1 cellular context compared by ENCODE assay signal in the genomic region with DNA sequence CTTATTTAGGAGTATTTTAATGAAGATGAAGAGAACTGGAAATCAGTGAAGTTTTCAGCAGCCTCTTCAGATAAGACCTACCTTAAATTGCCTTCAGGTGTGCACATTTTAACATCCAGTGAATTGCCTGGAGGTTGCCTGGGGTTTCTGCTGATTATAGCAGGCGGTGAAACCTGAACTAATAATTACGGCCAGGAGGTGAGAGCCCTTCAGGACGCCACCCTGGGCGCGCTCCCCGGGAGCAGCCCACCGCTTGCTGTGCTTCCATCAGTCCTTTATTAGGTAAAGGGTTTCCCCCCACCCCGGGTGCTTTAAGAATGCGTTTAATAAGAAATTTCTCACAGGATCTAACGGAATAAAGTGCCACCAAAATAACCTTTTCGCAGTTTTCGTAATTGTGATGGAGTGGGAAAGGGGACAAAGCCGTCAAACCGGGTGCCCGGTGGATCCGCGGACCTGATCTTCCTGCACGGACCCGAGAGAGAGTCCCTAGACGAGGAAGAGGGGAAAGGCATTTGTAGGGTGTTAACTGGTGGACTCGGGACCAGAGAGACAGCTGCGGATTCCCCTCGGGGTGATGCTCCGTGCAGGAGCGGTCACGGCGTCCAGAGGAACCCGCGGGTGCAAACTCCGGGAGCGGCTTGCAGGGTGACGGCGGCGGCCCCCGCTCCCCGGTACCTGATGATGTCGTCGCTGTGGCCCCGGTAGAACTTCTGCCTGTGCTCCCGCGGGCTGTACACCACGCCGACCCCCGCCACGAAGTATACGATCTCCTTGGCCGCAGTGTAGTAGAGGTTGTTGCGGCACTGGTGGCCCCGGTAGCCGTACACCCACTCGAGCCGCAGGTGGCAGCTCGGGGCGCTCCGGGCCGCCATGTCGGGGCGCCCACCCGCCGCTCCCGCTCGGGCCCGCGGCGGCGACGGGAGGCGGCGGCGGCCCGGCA.
TF ChIP-seq lines count a peak whose summit lies in the region.

No MANE protein-coding gene starts in this region.

TF ChIP-seq in H1, 55 proteins besides CTCF, POLR2A, EP300 and RAD21:
- TF ChIP-seq NRF1 (IDR thresholded peaks at IDR 0.05; ENCODE audit: low read depth, low read length) (no peak), GABPA (IDR thresholded peaks at IDR 0.05; ENCODE audit: borderline replicate concordance, insufficient read depth, low read length) (no peak), CBX5 (IDR thresholded peaks at IDR 0.05; ENCODE audit: low read depth, low read length) (no peak), RNF2 (IDR thresholded peaks at IDR 0.05; ENCODE audit: borderline replicate concordance, low read depth, low read length, missing control alignments, poor library complexity, severe bottlenecking) (peak; percentile 49), SP1 (IDR thresholded peaks at IDR 0.05; ENCODE audit: low read depth, low read length) (no peak), SIX5 (IDR thresholded peaks at IDR 0.05; ENCODE audit: low read depth, low read length) (no peak), CHD1 (IDR thresholded peaks at IDR 0.05; ENCODE audit: low read depth, low read length) (no peak), EZH2 (IDR thresholded peaks at IDR 0.05; ENCODE audit: low read depth, low read length, severe bottlenecking) (peak; percentile 82), RXRA (IDR thresholded peaks at IDR 0.05; ENCODE audit: insufficient read depth, low read depth, low read length) (no peak), KDM4A (IDR thresholded peaks at IDR 0.05; ENCODE audit: low read depth, low read length, severe bottlenecking) (peak; percentile 89), CREB1 (IDR thresholded peaks at IDR 0.05) (no peak), SP4 (IDR thresholded peaks at IDR 0.05; ENCODE audit: low read length) (no peak), CEBPB (IDR thresholded peaks at IDR 0.05; ENCODE audit: low read depth, low read length) (no peak), CBX8 (IDR thresholded peaks at IDR 0.05; ENCODE audit: borderline replicate concordance, low read depth, low read length) (no peak), SUZ12 (IDR thresholded peaks at IDR 0.05; ENCODE audit: low read length) (peak; percentile 71; the same call in 1 of the 2 replicates), PHF8 (conservative IDR thresholded peaks at IDR 0.05; ENCODE audit: low read depth, low read length) (0 out of 2 replicates have a peak, but pooled peaks have one; percentile 1)
- TF ChIP-seq, protein P1, sequence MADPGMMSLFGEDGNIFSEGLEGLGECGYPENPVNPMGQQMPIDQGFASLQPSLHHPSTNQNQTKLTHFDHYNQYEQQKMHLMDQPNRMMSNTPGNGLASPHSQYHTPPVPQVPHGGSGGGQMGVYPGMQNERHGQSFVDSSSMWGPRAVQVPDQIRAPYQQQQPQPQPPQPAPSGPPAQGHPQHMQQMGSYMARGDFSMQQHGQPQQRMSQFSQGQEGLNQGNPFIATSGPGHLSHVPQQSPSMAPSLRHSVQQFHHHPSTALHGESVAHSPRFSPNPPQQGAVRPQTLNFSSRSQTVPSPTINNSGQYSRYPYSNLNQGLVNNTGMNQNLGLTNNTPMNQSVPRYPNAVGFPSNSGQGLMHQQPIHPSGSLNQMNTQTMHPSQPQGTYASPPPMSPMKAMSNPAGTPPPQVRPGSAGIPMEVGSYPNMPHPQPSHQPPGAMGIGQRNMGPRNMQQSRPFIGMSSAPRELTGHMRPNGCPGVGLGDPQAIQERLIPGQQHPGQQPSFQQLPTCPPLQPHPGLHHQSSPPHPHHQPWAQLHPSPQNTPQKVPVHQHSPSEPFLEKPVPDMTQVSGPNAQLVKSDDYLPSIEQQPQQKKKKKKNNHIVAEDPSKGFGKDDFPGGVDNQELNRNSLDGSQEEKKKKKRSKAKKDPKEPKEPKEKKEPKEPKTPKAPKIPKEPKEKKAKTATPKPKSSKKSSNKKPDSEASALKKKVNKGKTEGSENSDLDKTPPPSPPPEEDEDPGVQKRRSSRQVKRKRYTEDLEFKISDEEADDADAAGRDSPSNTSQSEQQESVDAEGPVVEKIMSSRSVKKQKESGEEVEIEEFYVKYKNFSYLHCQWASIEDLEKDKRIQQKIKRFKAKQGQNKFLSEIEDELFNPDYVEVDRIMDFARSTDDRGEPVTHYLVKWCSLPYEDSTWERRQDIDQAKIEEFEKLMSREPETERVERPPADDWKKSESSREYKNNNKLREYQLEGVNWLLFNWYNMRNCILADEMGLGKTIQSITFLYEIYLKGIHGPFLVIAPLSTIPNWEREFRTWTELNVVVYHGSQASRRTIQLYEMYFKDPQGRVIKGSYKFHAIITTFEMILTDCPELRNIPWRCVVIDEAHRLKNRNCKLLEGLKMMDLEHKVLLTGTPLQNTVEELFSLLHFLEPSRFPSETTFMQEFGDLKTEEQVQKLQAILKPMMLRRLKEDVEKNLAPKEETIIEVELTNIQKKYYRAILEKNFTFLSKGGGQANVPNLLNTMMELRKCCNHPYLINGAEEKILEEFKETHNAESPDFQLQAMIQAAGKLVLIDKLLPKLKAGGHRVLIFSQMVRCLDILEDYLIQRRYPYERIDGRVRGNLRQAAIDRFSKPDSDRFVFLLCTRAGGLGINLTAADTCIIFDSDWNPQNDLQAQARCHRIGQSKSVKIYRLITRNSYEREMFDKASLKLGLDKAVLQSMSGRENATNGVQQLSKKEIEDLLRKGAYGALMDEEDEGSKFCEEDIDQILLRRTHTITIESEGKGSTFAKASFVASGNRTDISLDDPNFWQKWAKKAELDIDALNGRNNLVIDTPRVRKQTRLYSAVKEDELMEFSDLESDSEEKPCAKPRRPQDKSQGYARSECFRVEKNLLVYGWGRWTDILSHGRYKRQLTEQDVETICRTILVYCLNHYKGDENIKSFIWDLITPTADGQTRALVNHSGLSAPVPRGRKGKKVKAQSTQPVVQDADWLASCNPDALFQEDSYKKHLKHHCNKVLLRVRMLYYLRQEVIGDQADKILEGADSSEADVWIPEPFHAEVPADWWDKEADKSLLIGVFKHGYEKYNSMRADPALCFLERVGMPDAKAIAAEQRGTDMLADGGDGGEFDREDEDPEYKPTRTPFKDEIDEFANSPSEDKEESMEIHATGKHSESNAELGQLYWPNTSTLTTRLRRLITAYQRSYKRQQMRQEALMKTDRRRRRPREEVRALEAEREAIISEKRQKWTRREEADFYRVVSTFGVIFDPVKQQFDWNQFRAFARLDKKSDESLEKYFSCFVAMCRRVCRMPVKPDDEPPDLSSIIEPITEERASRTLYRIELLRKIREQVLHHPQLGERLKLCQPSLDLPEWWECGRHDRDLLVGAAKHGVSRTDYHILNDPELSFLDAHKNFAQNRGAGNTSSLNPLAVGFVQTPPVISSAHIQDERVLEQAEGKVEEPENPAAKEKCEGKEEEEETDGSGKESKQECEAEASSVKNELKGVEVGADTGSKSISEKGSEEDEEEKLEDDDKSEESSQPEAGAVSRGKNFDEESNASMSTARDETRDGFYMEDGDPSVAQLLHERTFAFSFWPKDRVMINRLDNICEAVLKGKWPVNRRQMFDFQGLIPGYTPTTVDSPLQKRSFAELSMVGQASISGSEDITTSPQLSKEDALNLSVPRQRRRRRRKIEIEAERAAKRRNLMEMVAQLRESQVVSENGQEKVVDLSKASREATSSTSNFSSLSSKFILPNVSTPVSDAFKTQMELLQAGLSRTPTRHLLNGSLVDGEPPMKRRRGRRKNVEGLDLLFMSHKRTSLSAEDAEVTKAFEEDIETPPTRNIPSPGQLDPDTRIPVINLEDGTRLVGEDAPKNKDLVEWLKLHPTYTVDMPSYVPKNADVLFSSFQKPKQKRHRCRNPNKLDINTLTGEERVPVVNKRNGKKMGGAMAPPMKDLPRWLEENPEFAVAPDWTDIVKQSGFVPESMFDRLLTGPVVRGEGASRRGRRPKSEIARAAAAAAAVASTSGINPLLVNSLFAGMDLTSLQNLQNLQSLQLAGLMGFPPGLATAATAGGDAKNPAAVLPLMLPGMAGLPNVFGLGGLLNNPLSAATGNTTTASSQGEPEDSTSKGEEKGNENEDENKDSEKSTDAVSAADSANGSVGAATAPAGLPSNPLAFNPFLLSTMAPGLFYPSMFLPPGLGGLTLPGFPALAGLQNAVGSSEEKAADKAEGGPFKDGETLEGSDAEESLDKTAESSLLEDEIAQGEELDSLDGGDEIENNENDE (IDR thresholded peaks at IDR 0.05; ENCODE audit: insufficient replicate concordance, low read length) = no peak
